In the genomic region with DNA sequence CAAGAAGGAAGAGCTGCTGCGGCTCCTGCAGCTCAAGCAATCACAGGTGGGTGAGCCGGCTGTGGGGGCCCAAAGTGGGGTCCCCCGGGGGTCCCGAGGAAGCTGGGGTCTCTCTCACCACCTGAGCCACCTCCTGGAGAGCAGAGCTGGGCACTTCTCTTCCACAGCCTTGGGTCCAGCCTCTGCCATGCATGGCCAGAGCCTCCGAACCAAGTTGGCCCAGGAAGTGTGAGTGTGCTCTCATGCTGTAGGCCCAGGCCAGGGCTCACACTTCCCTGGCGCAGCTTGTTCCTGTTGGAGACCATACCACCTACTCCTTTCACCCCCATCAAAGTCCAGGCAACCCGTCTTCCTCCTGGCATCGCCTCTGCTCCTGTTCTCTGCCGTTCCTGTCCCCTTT, we compare ENCODE assay signal across 20 cellular contexts. TPM values are rescaled to one million over a fixed set of nuclear protein-coding genes. Genes with fewer than 3 reads are reported as not detected.
"Had no signal": no experiment of that assay in that cellular context is flagged by ENCODE, and none has a peak within 500 bp of the region (broad histone marks: within the 10 kb centered on the region; RNA-seq: fewer than 3 reads in every experiment).

No MANE protein-coding gene starts in this region.

- DNase-seq: KBM-7, MG63, NCI-H1092, NCI-H1105 treated with DMSO at 0.1 percent for 48 hours, NCI-H1417 treated with DMSO at 0.1 percent for 48 hours, NCI-H146, NCI-H1694 treated with DMSO at 0.1 percent for 48 hours, NCI-H1930, NCI-H2081, NCI-H2107, NCI-H2227 treated with DMSO at 0.1 percent for 48 hours, NCI-H446, NCI-H510A, NCI-H524 treated with DMSO at 0.1 percent for 48 hours, NCI-H69, NCI-H774, RPMI8226, SHP77, SK-N-SH had no signal

- H3K4me2 ChIP-seq: SK-N-SH had no signal

- H3K9me3 ChIP-seq: MG63, SK-N-SH had no signal

- H3K36me3 ChIP-seq: MG63 had no signal

- H3K9ac ChIP-seq: SK-N-SH had no signal

- H3K4me3 ChIP-seq: MG63 had no signal

RNA-seq across cellular contexts. Expression of a gene that starts 19.7 kb away (rescaled TPM):
- total RNA-seq: SK-MEL-5 had no signal
